In genomic region chr16:1536601-1537000, GRCh38 we compare ENCODE assay signal across 14 cellular contexts. TPM values are rescaled to one million over a fixed set of nuclear protein-coding genes. Genes with fewer than 3 reads are reported as not detected.
DNase-seq lines count a peak whose midpoint lies in the region; ATAC-seq, FAIRE-seq and TF ChIP-seq lines count a peak whose summit lies in the region.
"Had no signal": no experiment of that assay in that cellular context is flagged by ENCODE, and none has a peak within 500 bp of the region (broad histone marks: within the 10 kb centered on the region; RNA-seq: fewer than 3 reads in every experiment).

No MANE protein-coding gene starts in this region.

- H3K27ac Mint-ChIP-seq in CD8-positive, alpha-beta memory T cell: peak overlapping the region; percentile 26 to 87 (median 76)
- H3K27ac Mint-ChIP-seq in T-cell (peak overlapping the region; percentile 91), progenitor cell of endocrine pancreas (peak overlapping the region; percentile 68)
- H3K27ac Mint-ChIP-seq: memory B cell had no signal

- peaks cover 62% of the 10 kb centered on the region for H3K4me1 ChIP-seq in CD8-positive, alpha-beta memory T cell (ENCODE audit: insufficient read depth, low read length)
- H3K4me1 ChIP-seq in fibroblast of lung (ENCODE audit: control insufficient read depth, extremely low read depth, insufficient read depth, low read length): peaks cover 24% of the 10 kb centered on the region
- H3K4me1 ChIP-seq: body of pancreas had no signal

- TF ChIP-seq CTCF in fibroblast of lung (conservative IDR thresholded peaks at IDR 0.05 in 1 of 2, IDR thresholded peaks at IDR 0.05 in 1 of 2; ENCODE audit: low read depth in 1 of 2, low read length in 2 of 2): no peak
- TF ChIP-seq CTCF in progenitor cell of endocrine pancreas (IDR thresholded peaks at IDR 0.05; ENCODE audit: unreplicated experiment): no peak

- peaks cover 34% of the 10 kb centered on the region for H3K36me3 ChIP-seq in CD8-positive, alpha-beta memory T cell (ENCODE audit: insufficient read depth, low read length)
- H3K36me3 ChIP-seq in fibroblast of lung (ENCODE audit: control insufficient read depth, insufficient read depth, low read length): peaks cover 19% of the 10 kb centered on the region

- no peak for ATAC-seq in T-cell (replicated peaks in 1 of 4)
- ATAC-seq in HG03196 (IDR thresholded peaks at IDR 0.05; ENCODE audit: unreplicated experiment): no peak
- ATAC-seq: body of pancreas had no signal

- no peak overlapping the region for H3K9ac ChIP-seq in fibroblast of lung (ENCODE audit: insufficient read depth, low read length)

- peak overlapping the region; percentile 32 for H3K4me3 ChIP-seq in CD8-positive, alpha-beta memory T cell (ENCODE audit: low read length)
- no peak overlapping the region for H3K4me3 ChIP-seq in fibroblast of lung (replicated peaks in 1 of 4; ENCODE audit: control extremely low read depth in 1 of 4, insufficient read depth in 1 of 4, low read depth in 3 of 4, low read length in 4 of 4)
- H3K4me3 ChIP-seq: body of pancreas had no signal

- no peak overlapping the region for H2AFZ ChIP-seq in fibroblast of lung (ENCODE audit: low read length)

- peak overlapping the region; percentile 83 to 100 (median 97) for H3K4me3 Mint-ChIP-seq in CD8-positive, alpha-beta memory T cell
- H3K4me3 Mint-ChIP-seq in T-cell (peak overlapping the region; percentile 97 to 100 (median 100)), progenitor cell of endocrine pancreas (ENCODE audit: low read depth) (no peak overlapping the region)
- H3K4me3 Mint-ChIP-seq: memory B cell had no signal

- no peaks in the 10 kb centered on the region for H3K27me3 ChIP-seq in CD8-positive, alpha-beta memory T cell (ENCODE audit: insufficient read depth, low read length, poor library complexity, severe bottlenecking)
- no peaks in the 10 kb centered on the region for H3K27me3 ChIP-seq in fibroblast of lung (ENCODE audit: control insufficient read depth, insufficient read depth, low read length)
- H3K27me3 ChIP-seq: body of pancreas had no signal

- H3K79me2 ChIP-seq in fibroblast of lung (ENCODE audit: control insufficient read depth, insufficient read depth, low read length): peaks cover 35% of the 10 kb centered on the region

- peak overlapping the region; percentile 98 for H3K4me2 ChIP-seq in fibroblast of lung (ENCODE audit: extremely low read depth, insufficient read depth, low read length)

- peaks cover 8 to 79% (median 15%) of the 10 kb centered on the region in 3 donors for H3K36me3 Mint-ChIP-seq in CD8-positive, alpha-beta memory T cell
- H3K36me3 Mint-ChIP-seq in T-cell (peaks cover 32% of the 10 kb centered on the region), progenitor cell of endocrine pancreas (ENCODE audit: insufficient read depth) (no peaks in the 10 kb centered on the region)
- H3K36me3 Mint-ChIP-seq: memory B cell had no signal

- no peak for DNase-seq in CD8-positive, alpha-beta memory T cell
- no peak for DNase-seq in T-cell
- no peak for DNase-seq in fibroblast of lung (ENCODE audit: low read depth in 2 of 2)
- no peak for DNase-seq in progenitor cell of endocrine pancreas (ENCODE audit: low spot score, unreplicated experiment)
- no peak for DNase-seq in retina
- no peak for DNase-seq in GM12891 (ENCODE audit: insufficient read length, low spot score)
- DNase-seq in DMS79 (lab: John Stamatoyannopoulos, UW): no peak
- DNase-seq: body of pancreas, DMS153, hippocampal formation had no signal

- H3K27ac ChIP-seq in CD8-positive, alpha-beta memory T cell (ENCODE audit: low read depth, low read length): no peak overlapping the region
- no peak overlapping the region for H3K27ac ChIP-seq in fibroblast of lung (ENCODE audit: insufficient read depth, low read length)

- no peaks in the 10 kb centered on the region for H4K20me1 ChIP-seq in fibroblast of lung (ENCODE audit: control insufficient read depth, extremely low read depth, insufficient read depth, low read length)

- no peak for FAIRE-seq in GM12891 (lab: Jason Lieb, UNC)

- no peaks in the 10 kb centered on the region for H3K9me3 Mint-ChIP-seq in CD8-positive, alpha-beta memory T cell
- H3K9me3 Mint-ChIP-seq in T-cell: no peaks in the 10 kb centered on the region
- no peaks in the 10 kb centered on the region for H3K9me3 Mint-ChIP-seq in progenitor cell of endocrine pancreas (ENCODE audit: low read depth)
- H3K9me3 Mint-ChIP-seq: memory B cell had no signal

- no peaks in the 10 kb centered on the region for H3K9me3 ChIP-seq in CD8-positive, alpha-beta memory T cell (ENCODE audit: low read length)
- no peaks in the 10 kb centered on the region for H3K9me3 ChIP-seq in fibroblast of lung (ENCODE audit: control insufficient read depth, insufficient read depth, low read depth, low read length)
- H3K9me3 ChIP-seq: body of pancreas had no signal

- CTCF ChIA-PET in CD8-positive, alpha-beta memory T cell (lab: Charles Lee): interaction anchor here (2.1 kb wide), 1 partner anchor 169 kb away, joined by 5 read pairs; the partner anchor contains the start of gene MAPK8IP3
- CTCF ChIA-PET in T-cell (lab: Charles Lee): interaction anchor here in 1 of 2 donors (0.5 kb wide), 1 partner anchor 194 kb away, joined by 3 read pairs; no protein-coding TSS in a partner anchor

- peaks cover 38 to 70% (median 45%) of the 10 kb centered on the region in 3 donors for H3K4me1 Mint-ChIP-seq in CD8-positive, alpha-beta memory T cell
- H3K4me1 Mint-ChIP-seq in T-cell: peaks cover 57 to 71% (median 70%) of the 10 kb centered on the region in 3 donors
- H3K4me1 Mint-ChIP-seq in progenitor cell of endocrine pancreas (ENCODE audit: low read depth): no peaks in the 10 kb centered on the region

- peaks cover 0 to 2% of the 10 kb centered on the region in 2 donors for H3K27me3 Mint-ChIP-seq in CD8-positive, alpha-beta memory T cell
- H3K27me3 Mint-ChIP-seq in T-cell: no peaks in the 10 kb centered on the region
- H3K27me3 Mint-ChIP-seq in progenitor cell of endocrine pancreas: no peaks in the 10 kb centered on the region

- POLR2A ChIA-PET in CD8-positive, alpha-beta memory T cell (lab: Charles Lee): no interaction called here
- POLR2A ChIA-PET in T-cell (lab: Charles Lee): no interaction called here

- TF ChIP-seq POLR2A in GM12891 (IDR thresholded peaks at IDR 0.05; ENCODE audit: low read depth, low read length): no peak

TF ChIP-seq in GM12891, 5 proteins besides CTCF, POLR2A, EP300 and RAD21:
- TF ChIP-seq SPI1 (IDR thresholded peaks at IDR 0.05; ENCODE audit: low read depth, low read length): no peak
- no peak for TF ChIP-seq TAF1 (IDR thresholded peaks at IDR 0.05; ENCODE audit: low read depth, low read length)
- TF ChIP-seq POLR2AphosphoS5 (IDR thresholded peaks at IDR 0.05; ENCODE audit: low read depth, low read length): no peak
- no peak for TF ChIP-seq POU2F2 (IDR thresholded peaks at IDR 0.05; ENCODE audit: low read depth, low read length)
- no peak for TF ChIP-seq PAX5 (IDR thresholded peaks at IDR 0.05; ENCODE audit: insufficient read depth, low read length, severe bottlenecking)

RNA-seq across cellular contexts. Expression of gene TMEM204, which starts 3.1 kb away (rescaled TPM):
- 10 to 100 TPM; 27.1 to 30.9 TPM for total RNA-seq in CD8-positive, alpha-beta memory T cell
- 68.4 TPM for polyA plus RNA-seq in CD8-positive, alpha-beta memory T cell
- total RNA-seq in T-cell (100 to 1,000 TPM in 3 of 5 donors, 10 to 100 TPM in 2; 33.1 to 158 (median 115) TPM), fibroblast of lung (10.3 and 12.4 TPM in 2 replicates), progenitor cell of endocrine pancreas (not detected in 2 replicates)
- 9.6 and 10.9 TPM in 2 replicates for polyA plus RNA-seq in fibroblast of lung
- 14.2 and 14.6 TPM in 2 replicates for polyA plus RNA-seq in fibroblast of lung (2012)
- 15.0 and 19.3 TPM in 2 replicates for polyA minus RNA-seq in fibroblast of lung (ENCODE audit: low replicate concordance)
- 0.60 TPM for polyA plus RNA-seq in GM12891 (2012; ENCODE audit: low read depth, missing spikeins)

RNA-seq across cellular contexts. Expression of gene TELO2, which starts 43.4 kb away (rescaled TPM):
- total RNA-seq in CD8-positive, alpha-beta memory T cell: 10 to 100 TPM; 84.7 to 84.9 TPM
- polyA plus RNA-seq in CD8-positive, alpha-beta memory T cell: 14.0 TPM
- total RNA-seq in T-cell: 10 to 100 TPM; 36.0 to 73.0 (median 56.1) TPM
- total RNA-seq in fibroblast of lung: 8.2 and 10.9 TPM in 2 replicates
- polyA plus RNA-seq in fibroblast of lung: 6.3 and 9.4 TPM in 2 replicates
- 14.4 and 26.1 TPM in 2 replicates for polyA plus RNA-seq in fibroblast of lung (2012)
- polyA minus RNA-seq in fibroblast of lung (ENCODE audit: low replicate concordance): 8.8 and 9.3 TPM in 2 replicates
- 73.4 and 77.2 TPM in 2 replicates for total RNA-seq in progenitor cell of endocrine pancreas
- polyA plus RNA-seq in GM12891 (2012; ENCODE audit: low read depth, missing spikeins): 22.3 TPM

RNA-seq across cellular contexts. Expression of gene PTX4, which starts 47.9 kb away (rescaled TPM):
- not detected for total RNA-seq in CD8-positive, alpha-beta memory T cell
- polyA plus RNA-seq in CD8-positive, alpha-beta memory T cell: not detected
- under 1 TPM in 1 of 5 donors, not detected in 4; 0.26 TPM for total RNA-seq in T-cell
- total RNA-seq in fibroblast of lung: not detected in 2 replicates
- 0.05 TPM in 1 of 2 replicates, not detected in the other for polyA plus RNA-seq in fibroblast of lung
- polyA plus RNA-seq in fibroblast of lung (2012): 0.08 TPM in 1 of 2 replicates, not detected in the other
- not detected in 2 replicates for polyA minus RNA-seq in fibroblast of lung (ENCODE audit: low replicate concordance)
- not detected in 2 replicates for total RNA-seq in progenitor cell of endocrine pancreas
- not detected for polyA plus RNA-seq in GM12891 (2012; ENCODE audit: low read depth, missing spikeins)
- total RNA-seq: activated CD8-positive, alpha-beta memory T cell treated with anti-CD3 and anti-CD28 coated beads for 36 hours; body of pancreas; renal cortical epithelial cell had no signal

Comparison
In these comparisons a context has a peak if more than half of its experiments do, and no peak if none do; other contexts are left out.
1. RNA of gene TMEM204, which starts 3.1 kb away (total RNA-seq): 33.1 to 158 TPM in T-cell, 27.1 to 30.9 TPM in CD8-positive, alpha-beta memory T cell and 10.3 to 12.4 TPM in fibroblast of lung; not detected in progenitor cell of endocrine pancreas; every median in the first group is over 10 times any median in the second.
2. Peak in every context shown above with its lines, with median percentiles within 50 percentile points of each other: H3K27ac Mint-ChIP-seq.